1 cellular context compared by ENCODE assay signal in genomic region chr1:233294991-233295774, GRCh38.
TF ChIP-seq lines count a peak whose summit lies in the region.

Gene PCNX2, minus strand, starts transcription at chr1:233295725. Its CDS starts 247 bp downstream, at chr1:233295478.

TF ChIP-seq in IMR-90, 13 proteins besides CTCF, POLR2A, EP300 and RAD21 (continued from another document):
- TF ChIP-seq, protein P1, sequence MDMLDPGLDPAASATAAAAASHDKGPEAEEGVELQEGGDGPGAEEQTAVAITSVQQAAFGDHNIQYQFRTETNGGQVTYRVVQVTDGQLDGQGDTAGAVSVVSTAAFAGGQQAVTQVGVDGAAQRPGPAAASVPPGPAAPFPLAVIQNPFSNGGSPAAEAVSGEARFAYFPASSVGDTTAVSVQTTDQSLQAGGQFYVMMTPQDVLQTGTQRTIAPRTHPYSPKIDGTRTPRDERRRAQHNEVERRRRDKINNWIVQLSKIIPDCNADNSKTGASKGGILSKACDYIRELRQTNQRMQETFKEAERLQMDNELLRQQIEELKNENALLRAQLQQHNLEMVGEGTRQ (IDR thresholded peaks at IDR 0.05; ENCODE audit: low read depth, low read length), result no peak
- TF ChIP-seq MXI1 (IDR thresholded peaks at IDR 0.05; ENCODE audit: borderline replicate concordance, low read depth, low read length) (peak; percentile 13; the same call in 1 of the 2 replicates), CHD1 (IDR thresholded peaks at IDR 0.05; ENCODE audit: low read depth, low read length) (no peak), SMC3 (IDR thresholded peaks at IDR 0.05; ENCODE audit: low read depth, low read length) (no peak), FOS (IDR thresholded peaks at IDR 0.05; ENCODE audit: low read depth, low read length) (peak; percentile 65), CEBPB (IDR thresholded peaks at IDR 0.05; ENCODE audit: low read depth, low read length) (no peak), NFE2L2 (IDR thresholded peaks at IDR 0.05; ENCODE audit: low read depth, low read length) (no peak)
TF ChIP-seq in IMR-90: peak in this region for 3.
